ENCODE assay signal across 25 cellular contexts in the genomic region with DNA sequence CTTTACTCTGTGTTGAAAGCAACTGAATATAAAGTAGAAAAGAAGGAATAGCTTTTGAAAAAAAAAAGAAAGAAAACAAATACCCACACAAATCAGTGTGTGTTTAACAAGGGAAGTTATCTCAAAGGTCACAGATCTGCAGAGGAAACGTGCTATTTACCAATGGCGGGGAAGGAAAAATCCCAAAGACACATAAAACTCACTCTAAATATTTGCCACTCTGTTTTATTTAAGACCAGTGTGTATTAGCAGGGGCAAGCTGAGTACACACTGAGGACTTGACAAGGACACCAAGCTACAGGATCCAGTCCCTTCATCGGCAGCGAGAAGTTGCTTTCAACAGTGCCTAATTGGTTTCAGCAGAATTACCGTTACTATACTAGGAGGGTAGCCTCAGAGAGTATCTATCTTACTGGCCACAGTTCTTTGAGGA.
"Had no signal": no experiment of that assay in that cellular context is flagged by ENCODE, and none has a peak within 500 bp of the region (broad histone marks: within the 10 kb centered on the region; RNA-seq: fewer than 3 reads in every experiment).

No MANE protein-coding gene starts in this region.

- H3K36me3 Mint-ChIP-seq: activated CD8-positive, alpha-beta memory T cell treated with anti-CD3 and anti-CD28 coated beads, Interleukin-2, amount 10 ng/mL, durations not matched to agents 7 days and 5 days; activated naive CD4-positive, alpha-beta T cell treated with anti-CD3 and anti-CD28 coated beads, Interleukin-2, amount 50 U/mL, for 24 hours had no signal

- H3K4me1 ChIP-seq: adrenal gland, esophagus muscularis mucosa, gastrocnemius medialis, upper lobe of right lung had no signal

- ATAC-seq: activated CD8-positive, alpha-beta memory T cell treated with anti-CD3 and anti-CD28 coated beads, Interleukin-2, amount 10 ng/mL, durations not matched to agents 7 days and 5 days; activated CD8-positive, alpha-beta T cell treated with anti-CD3 and anti-CD28 coated beads for 36 hours; gastrocnemius medialis; left cardiac atrium; upper lobe of right lung had no signal

- H3K27me3 ChIP-seq: adrenal gland, ascending aorta, brain microvascular endothelial cell, esophagus muscularis mucosa, gastrocnemius medialis, thyroid gland, upper lobe of right lung had no signal

- H3K27ac Mint-ChIP-seq: activated CD4-positive, alpha-beta T cell treated with anti-CD3 and anti-CD28 coated beads, Interleukin-2, amount 10 ng/mL, durations not matched to agents 7 days and 5 days; activated CD8-positive, alpha-beta memory T cell treated with anti-CD3 and anti-CD28 coated beads, Interleukin-2, amount 10 ng/mL, durations not matched to agents 7 days and 5 days; activated CD8-positive, alpha-beta T cell treated with anti-CD3 and anti-CD28 coated beads for 36 hours; activated naive CD4-positive, alpha-beta T cell treated with anti-CD3 and anti-CD28 coated beads, Interleukin-2, amount 50 U/mL, for 24 hours; stimulated activated naive CD8-positive, alpha-beta T cell treated with anti-CD3 and anti-CD28 coated beads, Interleukin-15, Interleukin-2, amounts not matched to agents 100 ng/mL and 50 ng/mL, for 24 hours; T-helper 1 cell treated with Interleukin-12 subunit alpha and Interleukin-12 subunit beta and Interleukin-4 antibody, amounts not matched to agents 30 μg/mL and 1 μg/mL, for 36 hours had no signal

- H3K9me3 Mint-ChIP-seq: activated CD4-positive, alpha-beta T cell treated with anti-CD3 and anti-CD28 coated beads, Interleukin-2, amount 10 ng/mL, durations not matched to agents 7 days and 5 days; activated naive CD4-positive, alpha-beta T cell treated with anti-CD3 and anti-CD28 coated beads, Interleukin-2, amount 50 U/mL, for 24 hours; stimulated activated naive CD8-positive, alpha-beta T cell treated with anti-CD3 and anti-CD28 coated beads, Interleukin-15, Interleukin-2, amounts not matched to agents 100 ng/mL and 50 ng/mL, for 24 hours; T-helper 1 cell treated with Interleukin-12 subunit alpha and Interleukin-12 subunit beta and Interleukin-4 antibody, amounts not matched to agents 30 μg/mL and 1 μg/mL, for 36 hours had no signal

- H3K4me1 Mint-ChIP-seq: activated CD4-positive, alpha-beta T cell treated with anti-CD3 and anti-CD28 coated beads, Interleukin-2, amount 10 ng/mL, durations not matched to agents 7 days and 5 days; activated CD8-positive, alpha-beta memory T cell treated with anti-CD3 and anti-CD28 coated beads, Interleukin-2, amount 10 ng/mL, durations not matched to agents 7 days and 5 days; activated naive CD4-positive, alpha-beta T cell treated with anti-CD3 and anti-CD28 coated beads, Interleukin-2, amount 50 U/mL, for 24 hours had no signal

- H3K4me3 ChIP-seq: adrenal gland, ascending aorta, esophagus muscularis mucosa, gastrocnemius medialis, thyroid gland, upper lobe of right lung had no signal

- H3K9me3 ChIP-seq: adrenal gland, ascending aorta, esophagus muscularis mucosa, gastrocnemius medialis, thyroid gland, upper lobe of right lung had no signal

- H3K36me3 ChIP-seq: adrenal gland, ascending aorta, brain microvascular endothelial cell, esophagus muscularis mucosa, gastrocnemius medialis, thyroid gland, upper lobe of right lung had no signal

- H3K27me3 Mint-ChIP-seq: activated CD4-positive, alpha-beta T cell treated with anti-CD3 and anti-CD28 coated beads, Interleukin-2, amount 10 ng/mL, durations not matched to agents 7 days and 5 days; activated CD8-positive, alpha-beta memory T cell treated with anti-CD3 and anti-CD28 coated beads, Interleukin-2, amount 10 ng/mL, durations not matched to agents 7 days and 5 days; activated naive CD4-positive, alpha-beta T cell treated with anti-CD3 and anti-CD28 coated beads, Interleukin-2, amount 50 U/mL, for 24 hours; stimulated activated naive CD8-positive, alpha-beta T cell treated with anti-CD3 and anti-CD28 coated beads, Interleukin-15, Interleukin-2, amounts not matched to agents 100 ng/mL and 50 ng/mL, for 24 hours had no signal

- H3K4me3 Mint-ChIP-seq: activated CD4-positive, alpha-beta T cell treated with anti-CD3 and anti-CD28 coated beads, Interleukin-2, amount 10 ng/mL, durations not matched to agents 7 days and 5 days; activated CD8-positive, alpha-beta memory T cell treated with anti-CD3 and anti-CD28 coated beads, Interleukin-2, amount 10 ng/mL, durations not matched to agents 7 days and 5 days; activated CD8-positive, alpha-beta T cell treated with anti-CD3 and anti-CD28 coated beads for 36 hours; activated naive CD4-positive, alpha-beta T cell treated with anti-CD3 and anti-CD28 coated beads, Interleukin-2, amount 50 U/mL, for 24 hours; stimulated activated naive CD8-positive, alpha-beta T cell treated with anti-CD3 and anti-CD28 coated beads, Interleukin-15, Interleukin-2, amounts not matched to agents 100 ng/mL and 50 ng/mL, for 24 hours; T-helper 1 cell treated with Interleukin-12 subunit alpha and Interleukin-12 subunit beta and Interleukin-4 antibody, amounts not matched to agents 30 μg/mL and 1 μg/mL, for 36 hours had no signal

- H3K27ac ChIP-seq: adrenal gland, ascending aorta, brain microvascular endothelial cell, esophagus muscularis mucosa, gastrocnemius medialis, thyroid gland, upper lobe of right lung had no signal

- DNase-seq: activated CD4-positive, alpha-beta T cell treated with anti-CD3 and anti-CD28 coated beads, Interleukin-2, amount 10 ng/mL, durations not matched to agents 7 days and 5 days; activated CD8-positive, alpha-beta memory T cell treated with anti-CD3 and anti-CD28 coated beads, Interleukin-2, amount 10 ng/mL, durations not matched to agents 7 days and 5 days; activated CD8-positive, alpha-beta T cell treated with anti-CD3 and anti-CD28 coated beads for 36 hours; activated effector memory CD4-positive, alpha-beta T cell treated with anti-CD3 and anti-CD28 coated beads, Interleukin-2, amount 50 U/mL, for 16 hours; activated T-cell treated with anti-CD3 and anti-CD28 coated beads for 4 hours; adrenal gland; brain microvascular endothelial cell; caudate nucleus; effector memory CD4-positive, alpha-beta T cell; gastrocnemius medialis; hypothalamus; islet precursor cell; left cardiac atrium; mesenchymal stem cell; occipital lobe; posterior cingulate gyrus; stimulated activated CD4-positive, alpha-beta T cell treated with anti-CD3 and anti-CD28 coated beads, Interleukin-4, amount 100 ng/mL, for 4 hours; substantia nigra; thyroid gland; upper lobe of right lung had no signal
